11 cellular contexts compared by ENCODE assay signal in genomic region chr3:44993471-44994205, GRCh38. TPM values are rescaled to one million over a fixed set of nuclear protein-coding genes. Genes with fewer than 3 reads are reported as not detected.
DNase-seq lines count a peak whose midpoint lies in the region; ATAC-seq and TF ChIP-seq lines count a peak whose summit lies in the region.
"Had no signal": no experiment of that assay in that cellular context is flagged by ENCODE, and none has a peak within 500 bp of the region (broad histone marks: within the 10 kb centered on the region; RNA-seq: fewer than 3 reads in every experiment).

No MANE protein-coding gene starts in this region.

- no peaks in the 10 kb centered on the region for H3K4me1 ChIP-seq in aorta (ENCODE audit: control insufficient read depth in 1 of 2, insufficient read depth in 2 of 2, low read length in 2 of 2)

- intact Hi-C loops in aorta (cut with DNase I) = no loop called here

- in situ Hi-C loops in Caki2 (cut with HindIII; ENCODE audit: low pct_unique_long_range_greater_than_20kb, low sequenced_read_pairs) = no loop called here

- DNase-seq in Caki2 (ENCODE audit: low read depth) (peak; percentile 67), NCI-H69 (lab: John Stamatoyannopoulos, UW) (peak; percentile 58), nephron progenitor cell (no peak), DMS79 treated with DMSO at 0.1 percent for 48 hours (lab: John Stamatoyannopoulos, UW) (no peak), aorta (no peak), NCI-H1436 (lab: John Stamatoyannopoulos, UW) (no peak)
- no peak for DNase-seq in stimulated activated CD4-positive, alpha-beta T cell treated with anti-CD3 and anti-CD28 coated beads, Interleukin-4, amount 100 ng/mL, for 24 hours
- DNase-seq: activated CD4-positive, CD25-positive, alpha-beta regulatory T cell treated with anti-CD3 and anti-CD28 coated beads, Interleukin-2, amount 50 U/mL, for 72 hours; amygdala; stimulated activated CD4-positive, alpha-beta T cell treated with anti-CD3 and anti-CD28 coated beads, Interleukin-4, amount 100 ng/mL, for 4 hours had no signal

- peak overlapping the region; percentile 27 for H3K27ac Mint-ChIP-seq in nephron progenitor cell

- ATAC-seq in esophagus mucosa = peak; percentile 43
- ATAC-seq in aorta (ENCODE audit: low FRiP score) = no peak

- H3K9me3 Mint-ChIP-seq in nephron progenitor cell = no peaks in the 10 kb centered on the region

- TF ChIP-seq CTCF in nephron progenitor cell (IDR thresholded peaks at IDR 0.05) = no peak

- peaks cover 0 to 3% of the 10 kb centered on the region in 2 donors for H3K36me3 ChIP-seq in aorta (ENCODE audit: control insufficient read depth in 1 of 2, insufficient read depth in 2 of 2, low read length in 1 of 2)

- no peak overlapping the region for H3K27ac ChIP-seq in aorta (ENCODE audit: low read depth in 1 of 2, low read length in 2 of 2)

- no peaks in the 10 kb centered on the region for H3K27me3 ChIP-seq in aorta (ENCODE audit: control insufficient read depth in 1 of 2, insufficient read depth in 2 of 2, low read length in 1 of 2)

- H3K4me3 Mint-ChIP-seq in nephron progenitor cell = no peak overlapping the region

- peaks cover 58% of the 10 kb centered on the region for H3K36me3 Mint-ChIP-seq in nephron progenitor cell (ENCODE audit: low read depth)

- H3K9me3 ChIP-seq in aorta (ENCODE audit: control insufficient read depth, low read length) = no peaks in the 10 kb centered on the region

- peaks cover 44% of the 10 kb centered on the region for H3K4me1 Mint-ChIP-seq in nephron progenitor cell

- no peak overlapping the region for H3K4me3 ChIP-seq in aorta (ENCODE audit: low read length in 2 of 2)

- H3K27me3 Mint-ChIP-seq in nephron progenitor cell (ENCODE audit: low read depth, poor library complexity) = no peaks in the 10 kb centered on the region

RNA-seq across cellular contexts. Expression of gene EXOSC7, which starts 17.6 kb away (rescaled TPM):
- 24.0 and 28.1 TPM in 2 replicates for total RNA-seq in Caki2 (2014; rRNA removed; shearing (Covaris generic); ENCODE audit: low replicate concordance)
- total RNA-seq in esophagus mucosa = 32.5 TPM
- total RNA-seq in aorta = 10 to 100 TPM; 30.7 to 31.2 TPM
- polyA plus RNA-seq in aorta = 10 to 100 TPM; 15.8 to 28.9 TPM

RNA-seq across cellular contexts. Expression of gene ZDHHC3, which starts 17.7 kb away (rescaled TPM):
- total RNA-seq in Caki2 (2014; rRNA removed; shearing (Covaris generic); ENCODE audit: low replicate concordance) = 56.6 and 76.1 TPM in 2 replicates
- total RNA-seq in esophagus mucosa (72.3 TPM), aorta (10 to 100 TPM; 60.5 to 62.2 TPM)
- 10 to 100 TPM; 44.8 to 49.5 TPM for polyA plus RNA-seq in aorta

RNA-seq across cellular contexts. Expression of gene CLEC3B, which starts 32.5 kb away (rescaled TPM):
- total RNA-seq in Caki2 (2014; rRNA removed; shearing (Covaris generic); ENCODE audit: low replicate concordance) = not detected in 2 replicates
- 3.1 TPM for total RNA-seq in esophagus mucosa
- total RNA-seq in aorta = 100 to 1,000 TPM in 1 of 2 donors, 10 to 100 TPM in 1; 96.9 to 109 TPM
- polyA plus RNA-seq in aorta = 100 to 1,000 TPM in 1 of 2 donors, 10 to 100 TPM in 1; 69.1 to 177 TPM

Comparison
In these comparisons a context has a peak if more than half of its experiments do, and no peak if none do; other contexts are left out.
1. DNase-seq: peak in Caki2 (single experiment) and NCI-H69 (single experiment); none in nephron progenitor cell (single experiment), DMS79 treated with DMSO at 0.1 percent for 48 hours (single experiment), stimulated activated CD4-positive, alpha-beta T cell treated with anti-CD3 and anti-CD28 coated beads, Interleukin-4, amount 100 ng/mL, for 24 hours (single experiment), aorta (0 of 2) and NCI-H1436 (single experiment).
2. RNA of gene CLEC3B, which starts 32.5 kb away (total RNA-seq): 96.9 to 109 TPM in aorta; 3.1 TPM in esophagus mucosa (single experiment) and not detected in Caki2; every median in the first group is over 10 times any median in the second.